9 cellular contexts compared by ENCODE assay signal in genomic region chr10:86688398-86688921, GRCh38. TPM values are rescaled to one million over a fixed set of nuclear protein-coding genes. Genes with fewer than 3 reads are reported as not detected.
DNase-seq lines count a peak whose midpoint lies in the region; ATAC-seq and TF ChIP-seq lines count a peak whose summit lies in the region.
"Had no signal": no experiment of that assay in that cellular context is flagged by ENCODE, and none has a peak within 500 bp of the region (broad histone marks: within the 10 kb centered on the region; RNA-seq: fewer than 3 reads in every experiment).

No MANE protein-coding gene starts in this region.

- no peak overlapping the region for H3K4me3 ChIP-seq in liver (ENCODE audit: low read depth in 1 of 3, low read length in 3 of 3)
- H3K4me3 ChIP-seq: skin epidermis had no signal

- no peak overlapping the region for H3K27ac ChIP-seq in liver (ENCODE audit: low read depth in 1 of 2, low read length in 2 of 2)

- 37% methylated on average over 8 of the region's 8 CpGs for WGBS in liver

- H3K4me1 Mint-ChIP-seq in chondrocyte (ENCODE audit: low read depth) = peaks cover 74% of the 10 kb centered on the region

- ATAC-seq in Right ventricle myocardium inferior (peak; percentile 1), HG02678 (IDR thresholded peaks at IDR 0.05; ENCODE audit: unreplicated experiment) (peak; percentile 90)
- peak; percentile 73 to 75 for ATAC-seq in activated CD4-positive, CD25-positive, alpha-beta regulatory T cell treated with anti-CD3 and anti-CD28 coated beads, Interleukin-2, amount 50 U/mL, for 24 hours

- H3K36me3 ChIP-seq in liver (ENCODE audit: control insufficient read depth in 4 of 4, insufficient read depth in 3 of 4, low read depth in 1 of 4, low read length in 3 of 4) = no peaks in the 10 kb centered on the region

- H3K9ac ChIP-seq in liver (ENCODE audit: low read depth in 1 of 2, low read length in 2 of 2) = no peak overlapping the region

- intact Hi-C loops in Right ventricle myocardium inferior (cut with DNase I) (no loop called here), cardiac septum (cut with DNase I) (no loop called here)

- H3K9me3 ChIP-seq in liver (ENCODE audit: control insufficient read depth in 4 of 4, low read length in 3 of 4) = no peaks in the 10 kb centered on the region

- H3K27ac Mint-ChIP-seq in chondrocyte (ENCODE audit: unreplicated experiment) = peak overlapping the region; percentile 92

- no peaks in the 10 kb centered on the region for H3K36me3 Mint-ChIP-seq in chondrocyte (ENCODE audit: low read depth)

- H3K27me3 Mint-ChIP-seq in chondrocyte (ENCODE audit: low read depth) = no peaks in the 10 kb centered on the region

- TF ChIP-seq CTCF in chondrocyte (IDR thresholded peaks at IDR 0.05) (peak; percentile 86), liver (IDR thresholded peaks at IDR 0.05; ENCODE audit: low read depth, low read length, missing input control) (peak; percentile 92)

- H3K9me3 Mint-ChIP-seq in chondrocyte (ENCODE audit: low read depth) = no peaks in the 10 kb centered on the region

- H3K4me1 ChIP-seq in liver (ENCODE audit: control insufficient read depth in 4 of 4, insufficient read depth in 4 of 4, low read length in 3 of 4) = peaks cover 0 to 5% (median 1%) of the 10 kb centered on the region in 4 donors

- peak; percentile 91 to 92 for TF ChIP-seq RAD21 in liver (IDR thresholded peaks at IDR 0.05)

- DNase-seq in Right ventricle myocardium inferior (ENCODE audit: missing footprints) = no peak
- no peak for DNase-seq in cardiac septum (ENCODE audit: low spot score)
- peak; percentile 26 for DNase-seq in NCI-H1694 treated with DMSO at 0.1 percent for 48 hours (lab: John Stamatoyannopoulos, UW)
- no peak for DNase-seq in chondrocyte (ENCODE audit: low spot score)
- DNase-seq in stimulated activated CD4-positive, alpha-beta T cell treated with anti-CD3 and anti-CD28 coated beads, Interleukin-4, amount 100 ng/mL, for 48 hours (ENCODE audit: low read depth in 2 of 2) = peak; percentile 28 to 32

- H3K4me3 Mint-ChIP-seq in chondrocyte (ENCODE audit: unreplicated experiment) = no peak overlapping the region

- H3K27me3 ChIP-seq in liver (ENCODE audit: control insufficient read depth in 4 of 4, insufficient read depth in 4 of 4, low read length in 3 of 4) = no peaks in the 10 kb centered on the region

TF ChIP-seq in liver, 16 proteins besides CTCF, POLR2A, EP300 and RAD21:
- TF ChIP-seq TAF1 (conservative IDR thresholded peaks at IDR 0.05) = no peak
- no peak for TF ChIP-seq JUND (IDR thresholded peaks at IDR 0.05)
- TF ChIP-seq NR2F2 (IDR thresholded peaks at IDR 0.05) = no peak
- TF ChIP-seq ATF3 (IDR thresholded peaks at IDR 0.05) = no peak
- no peak for TF ChIP-seq HNF4G (IDR thresholded peaks at IDR 0.05)
- TF ChIP-seq SP1 (IDR thresholded peaks at IDR 0.05) = no peak
- TF ChIP-seq GABPA (IDR thresholded peaks at IDR 0.05 in 1 of 2, conservative IDR thresholded peaks at IDR 0.05 in 1 of 2) = no peak
- no peak for TF ChIP-seq EGR1 (IDR thresholded peaks at IDR 0.05; ENCODE audit: low read depth in 2 of 2)
- no peak for TF ChIP-seq YY1 (IDR thresholded peaks at IDR 0.05)
- TF ChIP-seq HNF4A (conservative IDR thresholded peaks at IDR 0.05) = no peak
- no peak for TF ChIP-seq ZBTB33 (IDR thresholded peaks at IDR 0.05)

RNA-seq across cellular contexts. Expression of gene LDB3, which starts 20.1 kb away (rescaled TPM):
- total RNA-seq in Right ventricle myocardium inferior (1,478 TPM), cardiac septum (1,178 TPM), chondrocyte (4.0 to 22.7 TPM (median 21.5 TPM) in 3 replicates), liver (under 1 TPM; 0.09 to 0.42 TPM)
- under 1 TPM in 1 of 2 donors, not detected in 1; 0.15 TPM for polyA plus RNA-seq in liver

RNA-seq across cellular contexts. Expression of gene OPN4, which starts 34.1 kb away (rescaled TPM):
- total RNA-seq in Right ventricle myocardium inferior = 0.41 TPM
- not detected for total RNA-seq in cardiac septum
- not detected in 3 replicates for total RNA-seq in chondrocyte
- total RNA-seq in liver = not detected
- polyA plus RNA-seq in liver = not detected

Comparison
In these comparisons a context has a peak if more than half of its experiments do, and no peak if none do; other contexts are left out.
1. ATAC-seq: peak in every context shown above with its lines; median percentile 90 in HG02678; 74 in activated CD4-positive, CD25-positive, alpha-beta regulatory T cell treated with anti-CD3 and anti-CD28 coated beads, Interleukin-2, amount 50 U/mL, for 24 hours; 1 in Right ventricle myocardium inferior.
2. DNase-seq: peak in NCI-H1694 treated with DMSO at 0.1 percent for 48 hours (single experiment) and stimulated activated CD4-positive, alpha-beta T cell treated with anti-CD3 and anti-CD28 coated beads, Interleukin-4, amount 100 ng/mL, for 48 hours (2 of 2); none in Right ventricle myocardium inferior (single experiment), cardiac septum (single experiment) and chondrocyte (single experiment).
3. RNA of gene LDB3, which starts 20.1 kb away (total RNA-seq): 1,478 TPM in Right ventricle myocardium inferior (single experiment) and 1,178 TPM in cardiac septum (single experiment); 4.0 to 22.7 TPM in chondrocyte and 0.09 to 0.42 TPM in liver; every median in the first group is over 10 times any median in the second.